Comparison of ENCODE assay signal across 12 cellular contexts in genomic region chr12:46964496-46965098, GRCh38.
DNase-seq lines count a peak whose midpoint lies in the region; ATAC-seq and TF ChIP-seq lines count a peak whose summit lies in the region.
"Had no signal": no experiment of that assay in that cellular context is flagged by ENCODE, and none has a peak within 500 bp of the region (broad histone marks: within the 10 kb centered on the region; RNA-seq: fewer than 3 reads in every experiment).

No MANE protein-coding gene starts in this region.

- no peak overlapping the region for H3K27ac ChIP-seq in WERI-Rb-1
- peak overlapping the region; percentile 56 for H3K27ac ChIP-seq in foreskin keratinocyte

- H3K4me3 ChIP-seq in WERI-Rb-1 (ENCODE audit: low read depth, low read length), result no peak overlapping the region
- H3K4me3 ChIP-seq: prostate gland had no signal

- peaks cover 22% of the 10 kb centered on the region for H3K4me1 ChIP-seq in foreskin keratinocyte
- H3K4me1 ChIP-seq: prostate gland had no signal

- DNase-seq in GM03348 (ENCODE audit: low spot score), result peak; percentile 79
- DNase-seq in WERI-Rb-1, result peak; percentile 19
- peak; percentile 73 to 86 for DNase-seq in foreskin keratinocyte
- DNase-seq in omental fat pad (ENCODE audit: low spot score), result no peak
- no peak for DNase-seq in GM10248 (ENCODE audit: extremely low spot score)
- DNase-seq: Calu3; SHP77; stimulated activated naive CD4-positive, alpha-beta T cell treated with Interleukin-2 at 50 U/mL for 16 hours had no signal

- POLR2A ChIA-PET in GM10248 (lab: Yijun Ruan, JAX), result no interaction called here

- peaks cover 23% of the 10 kb centered on the region for H3K27me3 ChIP-seq in WERI-Rb-1 (ENCODE audit: insufficient read depth, low read depth, severe bottlenecking)
- no peaks in the 10 kb centered on the region for H3K27me3 ChIP-seq in foreskin keratinocyte

- CTCF ChIA-PET in GM10248 (lab: Yijun Ruan, JAX), result interaction anchor here (1.3 kb wide), 1 partner anchor 489 kb away, joined by 3 read pairs; no protein-coding TSS in a partner anchor

- no peak for TF ChIP-seq CTCF in WERI-Rb-1 (IDR thresholded peaks at IDR 0.05; ENCODE audit: low read depth, low read length)
- TF ChIP-seq CTCF in foreskin keratinocyte (conservative IDR thresholded peaks at IDR 0.05), result no peak
- TF ChIP-seq CTCF in omental fat pad (IDR thresholded peaks at IDR 0.05), result no peak
- TF ChIP-seq CTCF in GM10248 (IDR thresholded peaks at IDR 0.05; ENCODE audit: control extremely low read depth, extremely low read depth, low read depth, missing control alignments), result no peak

- H3K36me3 ChIP-seq in WERI-Rb-1, result no peaks in the 10 kb centered on the region
- H3K36me3 ChIP-seq: prostate gland had no signal

- ATAC-seq in foreskin keratinocyte (peak; percentile 75), omental fat pad (ENCODE audit: low FRiP score) (peak; percentile 71), HG03045 (IDR thresholded peaks at IDR 0.05; ENCODE audit: unreplicated experiment) (no peak), HG03196 (IDR thresholded peaks at IDR 0.05; ENCODE audit: unreplicated experiment) (no peak), HG02885 (IDR thresholded peaks at IDR 0.05; ENCODE audit: poor library complexity, unreplicated experiment) (no peak)

- no peaks in the 10 kb centered on the region for H3K9me3 ChIP-seq in WERI-Rb-1 (ENCODE audit: severe bottlenecking)
- H3K9me3 ChIP-seq: prostate gland had no signal

Comparison
In these comparisons a context has a peak if more than half of its experiments do, and no peak if none do; other contexts are left out.
1. DNase-seq: peak in GM03348 (single experiment), WERI-Rb-1 (single experiment) and foreskin keratinocyte (2 of 2); none in omental fat pad (single experiment) and GM10248 (single experiment).
2. ATAC-seq: peak in foreskin keratinocyte (single experiment) and omental fat pad (single experiment); none in HG03045 (single experiment), HG03196 (single experiment) and HG02885 (single experiment).